In the genomic region with DNA sequence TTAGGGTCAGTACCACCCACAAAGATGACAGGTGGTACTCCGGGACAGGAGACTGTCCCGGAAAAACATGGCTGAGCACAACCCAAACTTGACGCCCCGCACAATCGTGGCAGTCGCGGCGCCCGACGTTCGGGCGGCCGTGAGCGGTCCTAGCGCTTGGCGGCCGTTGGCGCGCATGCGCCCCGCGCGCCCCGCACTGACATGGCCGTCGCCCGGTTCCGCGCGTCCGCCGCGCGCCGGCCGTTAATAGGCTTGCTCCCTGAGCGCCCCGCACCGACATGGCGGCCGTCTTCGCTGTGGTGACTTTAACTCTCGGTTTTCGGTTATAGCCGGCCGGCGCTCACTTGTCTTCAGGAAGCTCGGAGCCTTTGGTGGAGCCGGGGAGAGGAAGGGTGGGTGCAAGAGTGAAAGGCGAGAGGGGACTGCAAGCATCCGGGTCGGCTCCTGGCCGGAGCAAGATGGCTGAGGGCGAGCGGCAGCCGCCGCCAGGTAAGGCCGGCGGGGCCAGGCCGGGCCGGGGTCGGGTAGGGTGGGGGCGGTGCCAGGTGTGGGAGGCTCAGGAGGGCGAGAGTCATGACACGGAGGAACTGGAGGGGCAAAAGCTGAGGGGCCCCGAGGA, we compare ENCODE assay signal across 8 cellular contexts. TPM values are rescaled to one million over a fixed set of nuclear protein-coding genes. Genes with fewer than 3 reads are reported as not detected.
DNase-seq lines count a peak whose midpoint lies in the region; ATAC-seq and TF ChIP-seq lines count a peak whose summit lies in the region.

Gene PTPA, plus strand, starts transcription at position 273 of the 619 bp plus-strand sequence. Its CDS starts 186 bp downstream, at position 459.

- no peaks in the 10 kb centered on the region for H3K27me3 ChIP-seq in adipocyte (replicated peaks; ENCODE audit: control insufficient read depth, insufficient read depth, low read length)
- no peaks in the 10 kb centered on the region for H3K27me3 ChIP-seq in heart left ventricle
- H3K27me3 ChIP-seq in upper lobe of right lung, result no peaks in the 10 kb centered on the region

- H3K36me3 Mint-ChIP-seq in T-cell (peaks cover 3% of the 10 kb centered on the region), progenitor cell of endocrine pancreas (ENCODE audit: insufficient read depth) (peaks cover 1% of the 10 kb centered on the region)

- H3K27me3 Mint-ChIP-seq in T-cell, result no peaks in the 10 kb centered on the region
- peaks cover 11% of the 10 kb centered on the region for H3K27me3 Mint-ChIP-seq in progenitor cell of endocrine pancreas

- H3K36me3 ChIP-seq in adipocyte (ENCODE audit: control insufficient read depth, insufficient read depth, low read length, severe bottlenecking) (peaks cover 8% of the 10 kb centered on the region), heart left ventricle (peaks cover 0 to 20% (median 14%) of the 10 kb centered on the region in 9 donors), upper lobe of right lung (no peaks in the 10 kb centered on the region)

- H3K4me1 ChIP-seq in adipocyte (ENCODE audit: control insufficient read depth, insufficient read depth, low read length) (peaks cover 10% of the 10 kb centered on the region), heart left ventricle (peaks cover 0 to 51% (median 26%) of the 10 kb centered on the region in 12 donors), upper lobe of right lung (peaks cover 17% of the 10 kb centered on the region)

- POLR2A ChIA-PET in T-cell (lab: Charles Lee), result interaction anchor here in 1 of 2 donors (0.6 to 1.0 kb wide), 3 partner anchors 45 to 125 kb away, joined by 3 to 5 read pairs (median 4); partner anchors contain the start of gene SH3GLB2

- WGBS in heart left ventricle, 4 donors, result 0 to 1% (median 1%) methylated on average over 19 to 66 of the region's 66 CpGs

- H3K4me3 Mint-ChIP-seq in T-cell, result peak within 1 kb of the TSS; percentile 85 to 96 (median 92)
- H3K4me3 Mint-ChIP-seq in progenitor cell of endocrine pancreas (ENCODE audit: low read depth), result peak within 1 kb of the TSS; percentile 95

- ATAC-seq in HG02588 (IDR thresholded peaks at IDR 0.05; ENCODE audit: unreplicated experiment) (peak; percentile 76), T-cell (replicated peaks in 1 of 4) (peak; percentile 87 to 90 (median 90)), heart left ventricle (peak; percentile 81 to 88 (median 87)), upper lobe of right lung (peak; percentile 88)

- peaks cover 29 to 45% (median 38%) of the 10 kb centered on the region in 3 donors for H3K4me1 Mint-ChIP-seq in T-cell
- peaks cover 21% of the 10 kb centered on the region for H3K4me1 Mint-ChIP-seq in progenitor cell of endocrine pancreas (ENCODE audit: low read depth)

- H3K9ac ChIP-seq in adipocyte (ENCODE audit: low read length), result peak within 1 kb of the TSS; percentile 95

- H3K9me3 Mint-ChIP-seq in T-cell, result no peaks in the 10 kb centered on the region
- no peaks in the 10 kb centered on the region for H3K9me3 Mint-ChIP-seq in progenitor cell of endocrine pancreas (ENCODE audit: low read depth)

- H3K9me3 ChIP-seq in adipocyte (ENCODE audit: control insufficient read depth, low read length) (no peaks in the 10 kb centered on the region), heart left ventricle (no peaks in the 10 kb centered on the region), upper lobe of right lung (no peaks in the 10 kb centered on the region)

- intact Hi-C loops in heart left ventricle (cut with DNase I), result loop anchor here in 2 of 10 donors (5.0 kb wide), 2 partner anchors 84 to 1601 kb away; partner anchors contain the start of gene SH3GLB2 (in 1 of the 2)
- intact Hi-C loops in upper lobe of right lung (cut with DNase I), result no loop called here

- peak in 1 of 2 donors; percentile 21 for TF ChIP-seq POLR2A in heart left ventricle (IDR thresholded peaks at IDR 0.05)

- TF ChIP-seq CTCF in heart left ventricle (IDR thresholded peaks at IDR 0.05) (no peak), progenitor cell of endocrine pancreas (IDR thresholded peaks at IDR 0.05; ENCODE audit: unreplicated experiment) (no peak), upper lobe of right lung (IDR thresholded peaks at IDR 0.05) (no peak)

- peak within 1 kb of the TSS; percentile 91 to 100 (median 97) for H3K27ac ChIP-seq in heart left ventricle
- peak within 1 kb of the TSS; percentile 94 for H3K27ac ChIP-seq in upper lobe of right lung

- DNase-seq in NCI-H1105 (lab: John Stamatoyannopoulos, UW) (peak; percentile 75), T-cell (peak; percentile 75 to 90 (median 84)), adipocyte (ENCODE audit: low read depth) (peak; percentile 95), heart left ventricle (peak; percentile 88 to 95 (median 90)), progenitor cell of endocrine pancreas (ENCODE audit: low spot score, unreplicated experiment) (peak; percentile 84), upper lobe of right lung (peak; percentile 95)

- H3K27ac Mint-ChIP-seq in T-cell (peak within 1 kb of the TSS; percentile 93 to 96), progenitor cell of endocrine pancreas (peak within 1 kb of the TSS; percentile 99)

- CTCF ChIA-PET in T-cell (lab: Charles Lee), result interaction anchor here (0.6 to 0.8 kb wide), 3 partner anchors 21 to 426 kb away, joined by 3 to 6 read pairs (median 6); no protein-coding TSS in a partner anchor

- peak within 1 kb of the TSS; percentile 92 for H3K4me3 ChIP-seq in GM08714 (ENCODE audit: low read length)
- peak within 1 kb of the TSS; percentile 95 for H3K4me3 ChIP-seq in adipocyte (ENCODE audit: low read length)
- H3K4me3 ChIP-seq in heart left ventricle, result peak within 1 kb of the TSS; percentile 77 to 100 (median 88)
- peak within 1 kb of the TSS; percentile 89 for H3K4me3 ChIP-seq in upper lobe of right lung

RNA-seq across cellular contexts. Expression of gene PTPA, which starts in this region (rescaled TPM):
- 10 to 100 TPM; 51.3 to 71.5 (median 65.5) TPM for total RNA-seq in T-cell
- 100 to 1,000 TPM in 8 of 9 donors, 10 to 100 TPM in 1; 96.0 to 212 (median 172) TPM for total RNA-seq in heart left ventricle
- 100 to 1,000 TPM; 129 to 211 TPM for polyA plus RNA-seq in heart left ventricle
- 135 and 145 TPM in 2 replicates for total RNA-seq in progenitor cell of endocrine pancreas
- 115 TPM for total RNA-seq in upper lobe of right lung

Comparison
In these comparisons a context has a peak if more than half of its experiments do, and no peak if none do; other contexts are left out.
1. Peak in every context shown above with its lines: DNase-seq, ATAC-seq, H3K4me3 ChIP-seq and H3K27ac ChIP-seq.